8 cellular contexts compared by ENCODE assay signal in genomic region chrX:1462596-1463251, GRCh38. TPM values are rescaled to one million over a fixed set of nuclear protein-coding genes. Genes with fewer than 3 reads are reported as not detected.
A peak's percentile ranks its signal among the peaks of the same experiment; 100 is the strongest.
DNase-seq lines count a peak whose midpoint lies in the region; ATAC-seq and TF ChIP-seq lines count a peak whose summit lies in the region.

No MANE protein-coding gene starts in this region.

- H3K27me3 Mint-ChIP-seq in HFFc6 (ENCODE audit: insufficient read depth): peaks cover 27% of the 10 kb centered on the region

- H3K4me1 Mint-ChIP-seq in HFFc6 (ENCODE audit: low read depth): peaks cover 19% of the 10 kb centered on the region

- DNase-seq in HFFc6 (peak; percentile 68), fibroblast of pulmonary artery (ENCODE audit: low read depth) (peak; percentile 95), NCI-H2171 treated with DMSO at 0.1 percent for 48 hours (lab: John Stamatoyannopoulos, UW) (no peak), GM13977 (ENCODE audit: low spot score) (no peak)
- DNase-seq in activated CD8-positive, alpha-beta memory T cell treated with anti-CD3 and anti-CD28 coated beads, Interleukin-2, amount 50 U/mL, for 1 hour (ENCODE audit: extremely low read depth): peak; percentile 69
- DNase-seq in stimulated activated CD4-positive, alpha-beta T cell treated with anti-CD3 and anti-CD28 coated beads, Interleukin-15, amount 100 ng/mL, for 48 hours (ENCODE audit: low read depth in 2 of 2): peak; percentile 70 to 73

- H3K9me3 Mint-ChIP-seq in HFFc6: no peaks in the 10 kb centered on the region

- ATAC-seq in HG02870 (IDR thresholded peaks at IDR 0.05; ENCODE audit: unreplicated experiment) (no peak), HG02981 (IDR thresholded peaks at IDR 0.05; ENCODE audit: unreplicated experiment) (no peak)

- H3K4me3 Mint-ChIP-seq in HFFc6: peak overlapping the region; percentile 11; the same call in 1 of the 2 replicates

- TF ChIP-seq CTCF in HFFc6 (IDR thresholded peaks at IDR 0.05): no peak
- no peak for TF ChIP-seq CTCF in fibroblast of pulmonary artery (IDR thresholded peaks at IDR 0.05; ENCODE audit: low read length, missing control alignments)
- no peak for TF ChIP-seq CTCF in GM13977 (IDR thresholded peaks at IDR 0.05; ENCODE audit: extremely low read depth, insufficient read depth, missing control alignments)

- H3K4me3 ChIP-seq in fibroblast of pulmonary artery (replicated peaks; ENCODE audit: low read depth, low read length): no peak overlapping the region

- no peak overlapping the region for H3K27ac Mint-ChIP-seq in HFFc6

- in situ Hi-C loops in GM13977 (cut with MboI; ENCODE audit: low pct_unique_long_range_greater_than_20kb, low sequenced_read_pairs, unreplicated experiment): no loop called here

- no peaks in the 10 kb centered on the region for H3K36me3 Mint-ChIP-seq in HFFc6 (ENCODE audit: low read depth)

RNA-seq across cellular contexts. Expression of gene ASMTL, which starts 10.0 kb away (rescaled TPM):
- total RNA-seq in HFFc6 (2021; fragmentation: NEBNext Ultra II Directional; extraction: Animal tissue kit (Norgen Biotek cat#: 25700)): 10 to 100 TPM; 26.8 to 35.1 (median 32.8) TPM

Comparison
In these comparisons a context has a peak if more than half of its experiments do, and no peak if none do; other contexts are left out.
1. DNase-seq: peak in HFFc6 (single experiment), activated CD8-positive, alpha-beta memory T cell treated with anti-CD3 and anti-CD28 coated beads, Interleukin-2, amount 50 U/mL, for 1 hour (single experiment), fibroblast of pulmonary artery (single experiment) and stimulated activated CD4-positive, alpha-beta T cell treated with anti-CD3 and anti-CD28 coated beads, Interleukin-15, amount 100 ng/mL, for 48 hours (2 of 2); none in NCI-H2171 treated with DMSO at 0.1 percent for 48 hours (single experiment) and GM13977 (single experiment).